Comparison of ENCODE assay signal across 1 cellular context in the genomic region with DNA sequence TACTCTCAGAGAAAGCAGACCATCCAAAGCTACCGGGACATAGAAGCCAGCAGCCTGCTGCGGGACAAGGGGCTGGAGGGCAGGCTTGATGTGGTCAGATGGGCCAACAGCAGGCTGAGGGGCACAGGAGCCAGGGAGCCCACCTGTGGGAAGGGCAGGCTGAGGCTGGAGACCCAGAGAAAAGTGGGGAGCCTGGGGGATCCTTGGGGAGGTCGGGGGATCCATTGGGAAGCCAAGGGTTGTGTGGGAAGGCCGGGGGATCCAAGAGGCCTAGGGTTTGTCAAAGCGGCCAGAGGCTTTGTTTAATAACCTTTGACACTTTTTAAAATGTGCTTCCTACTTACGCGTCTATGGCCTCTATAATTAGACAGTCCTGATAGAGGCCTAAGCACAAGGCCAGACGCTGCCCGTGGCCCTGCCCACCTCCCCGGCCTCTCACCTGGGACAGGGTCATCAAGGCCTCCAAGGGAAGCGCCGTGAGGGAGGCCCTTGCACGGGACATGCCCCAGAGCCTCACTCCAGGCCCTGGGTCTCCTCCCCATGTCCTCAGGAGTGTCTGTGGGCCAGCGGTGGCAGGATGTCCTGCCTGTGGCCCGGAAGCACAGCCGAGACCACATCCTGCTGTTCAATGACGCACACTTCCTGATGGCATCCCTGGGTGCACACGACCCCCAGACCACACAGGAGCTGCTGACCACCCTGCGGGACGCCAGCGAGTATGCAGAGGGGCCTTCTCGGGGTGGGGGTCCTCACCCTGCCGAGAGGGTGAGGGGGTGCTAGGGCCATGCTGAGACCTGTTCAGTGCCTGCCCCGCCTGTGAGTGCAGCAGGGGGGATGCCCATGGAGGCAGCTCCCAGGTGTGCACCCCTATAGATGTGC.
TF ChIP-seq lines count a peak whose summit lies in the region.

No MANE protein-coding gene starts in this region.

TF ChIP-seq in GM12878, 131 proteins besides CTCF, POLR2A, EP300 and RAD21 (continued from another document):
- TF ChIP-seq, protein P1, sequence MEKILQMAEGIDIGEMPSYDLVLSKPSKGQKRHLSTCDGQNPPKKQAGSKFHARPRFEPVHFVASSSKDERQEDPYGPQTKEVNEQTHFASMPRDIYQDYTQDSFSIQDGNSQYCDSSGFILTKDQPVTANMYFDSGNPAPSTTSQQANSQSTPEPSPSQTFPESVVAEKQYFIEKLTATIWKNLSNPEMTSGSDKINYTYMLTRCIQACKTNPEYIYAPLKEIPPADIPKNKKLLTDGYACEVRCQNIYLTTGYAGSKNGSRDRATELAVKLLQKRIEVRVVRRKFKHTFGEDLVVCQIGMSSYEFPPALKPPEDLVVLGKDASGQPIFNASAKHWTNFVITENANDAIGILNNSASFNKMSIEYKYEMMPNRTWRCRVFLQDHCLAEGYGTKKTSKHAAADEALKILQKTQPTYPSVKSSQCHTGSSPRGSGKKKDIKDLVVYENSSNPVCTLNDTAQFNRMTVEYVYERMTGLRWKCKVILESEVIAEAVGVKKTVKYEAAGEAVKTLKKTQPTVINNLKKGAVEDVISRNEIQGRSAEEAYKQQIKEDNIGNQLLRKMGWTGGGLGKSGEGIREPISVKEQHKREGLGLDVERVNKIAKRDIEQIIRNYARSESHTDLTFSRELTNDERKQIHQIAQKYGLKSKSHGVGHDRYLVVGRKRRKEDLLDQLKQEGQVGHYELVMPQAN (conservative IDR thresholded peaks at IDR 0.05) = peak; percentile 46; the same call in 1 of the 2 replicates
- TF ChIP-seq HCFC1 (IDR thresholded peaks at IDR 0.05; ENCODE audit: low read length) (no peak), HDGF (IDR thresholded peaks at IDR 0.05) (peak; percentile 63; the same call in 1 of the 2 replicates), BCL11A (IDR thresholded peaks at IDR 0.05; ENCODE audit: low read depth, low read length) (no peak; the same call in 1 of the 2 replicates), CBFB (IDR thresholded peaks at IDR 0.05; ENCODE audit: low read depth) (peak; percentile 92), RFX5 (IDR thresholded peaks at IDR 0.05; ENCODE audit: low read depth, low read length) (no peak), CREM (IDR thresholded peaks at IDR 0.05; ENCODE audit: low read depth) (peak; percentile 79), BACH1 (IDR thresholded peaks at IDR 0.05; ENCODE audit: borderline replicate concordance) (peak; percentile 47; the same call in 1 of the 2 replicates), NBN (IDR thresholded peaks at IDR 0.05) (peak; percentile 59), BHLHE40 (IDR thresholded peaks at IDR 0.05; ENCODE audit: borderline replicate concordance in 1 of 2, low read depth in 2 of 2, low read length in 1 of 2) (peak; percentile 51 to 83; a peak in 3 of 4 replicates), EED (IDR thresholded peaks at IDR 0.05; ENCODE audit: low read depth) (peak; percentile 73; the same call in 1 of the 2 replicates), LARP7 (IDR thresholded peaks at IDR 0.05) (peak; percentile 47), POU2F2 (IDR thresholded peaks at IDR 0.05; ENCODE audit: borderline replicate concordance, low read depth, low read length) (peak; percentile 87; the same call in 2 of the 3 replicates), TCF12 (IDR thresholded peaks at IDR 0.05; ENCODE audit: low read depth, low read length) (peak; percentile 67), TAF1 (IDR thresholded peaks at IDR 0.05; ENCODE audit: borderline replicate concordance, low read depth, low read length) (peak; percentile 82), FOXK2 (IDR thresholded peaks at IDR 0.05) (no peak), ETV6 (conservative IDR thresholded peaks at IDR 0.05 in 1 of 2, IDR thresholded peaks at IDR 0.05 in 1 of 2; ENCODE audit: borderline replicate concordance in 1 of 2, low read depth in 1 of 2) (peak in 1 of 2 experiments; percentile 97; a peak in 2 of 4 replicates), PAX8 (IDR thresholded peaks at IDR 0.05) (no peak), RAD51 (IDR thresholded peaks at IDR 0.05) (no peak), YY1 (IDR thresholded peaks at IDR 0.05; ENCODE audit: low read depth, low read length) (peak; percentile 60; the same call in 1 of the 2 replicates)
- TF ChIP-seq, protein P2, sequence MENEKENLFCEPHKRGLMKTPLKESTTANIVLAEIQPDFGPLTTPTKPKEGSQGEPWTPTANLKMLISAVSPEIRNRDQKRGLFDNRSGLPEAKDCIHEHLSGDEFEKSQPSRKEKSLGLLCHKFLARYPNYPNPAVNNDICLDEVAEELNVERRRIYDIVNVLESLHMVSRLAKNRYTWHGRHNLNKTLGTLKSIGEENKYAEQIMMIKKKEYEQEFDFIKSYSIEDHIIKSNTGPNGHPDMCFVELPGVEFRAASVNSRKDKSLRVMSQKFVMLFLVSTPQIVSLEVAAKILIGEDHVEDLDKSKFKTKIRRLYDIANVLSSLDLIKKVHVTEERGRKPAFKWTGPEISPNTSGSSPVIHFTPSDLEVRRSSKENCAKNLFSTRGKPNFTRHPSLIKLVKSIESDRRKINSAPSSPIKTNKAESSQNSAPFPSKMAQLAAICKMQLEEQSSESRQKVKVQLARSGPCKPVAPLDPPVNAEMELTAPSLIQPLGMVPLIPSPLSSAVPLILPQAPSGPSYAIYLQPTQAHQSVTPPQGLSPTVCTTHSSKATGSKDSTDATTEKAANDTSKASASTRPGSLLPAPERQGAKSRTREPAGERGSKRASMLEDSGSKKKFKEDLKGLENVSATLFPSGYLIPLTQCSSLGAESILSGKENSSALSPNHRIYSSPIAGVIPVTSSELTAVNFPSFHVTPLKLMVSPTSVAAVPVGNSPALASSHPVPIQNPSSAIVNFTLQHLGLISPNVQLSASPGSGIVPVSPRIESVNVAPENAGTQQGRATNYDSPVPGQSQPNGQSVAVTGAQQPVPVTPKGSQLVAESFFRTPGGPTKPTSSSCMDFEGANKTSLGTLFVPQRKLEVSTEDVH (IDR thresholded peaks at IDR 0.05; ENCODE audit: low read depth, partially characterized antibody) = peak; percentile 36
- TF ChIP-seq, protein P3, sequence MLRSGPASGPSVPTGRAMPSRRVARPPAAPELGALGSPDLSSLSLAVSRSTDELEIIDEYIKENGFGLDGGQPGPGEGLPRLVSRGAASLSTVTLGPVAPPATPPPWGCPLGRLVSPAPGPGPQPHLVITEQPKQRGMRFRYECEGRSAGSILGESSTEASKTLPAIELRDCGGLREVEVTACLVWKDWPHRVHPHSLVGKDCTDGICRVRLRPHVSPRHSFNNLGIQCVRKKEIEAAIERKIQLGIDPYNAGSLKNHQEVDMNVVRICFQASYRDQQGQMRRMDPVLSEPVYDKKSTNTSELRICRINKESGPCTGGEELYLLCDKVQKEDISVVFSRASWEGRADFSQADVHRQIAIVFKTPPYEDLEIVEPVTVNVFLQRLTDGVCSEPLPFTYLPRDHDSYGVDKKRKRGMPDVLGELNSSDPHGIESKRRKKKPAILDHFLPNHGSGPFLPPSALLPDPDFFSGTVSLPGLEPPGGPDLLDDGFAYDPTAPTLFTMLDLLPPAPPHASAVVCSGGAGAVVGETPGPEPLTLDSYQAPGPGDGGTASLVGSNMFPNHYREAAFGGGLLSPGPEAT (IDR thresholded peaks at IDR 0.05; ENCODE audit: low read depth) = peak; percentile 69; the same call in 1 of the 2 replicates
- TF ChIP-seq, protein P4, sequence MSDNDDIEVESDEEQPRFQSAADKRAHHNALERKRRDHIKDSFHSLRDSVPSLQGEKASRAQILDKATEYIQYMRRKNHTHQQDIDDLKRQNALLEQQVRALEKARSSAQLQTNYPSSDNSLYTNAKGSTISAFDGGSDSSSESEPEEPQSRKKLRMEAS (IDR thresholded peaks at IDR 0.05; ENCODE audit: low read depth, low read length) = peak; percentile 28; the same call in 1 of the 2 replicates
- TF ChIP-seq, protein P5, sequence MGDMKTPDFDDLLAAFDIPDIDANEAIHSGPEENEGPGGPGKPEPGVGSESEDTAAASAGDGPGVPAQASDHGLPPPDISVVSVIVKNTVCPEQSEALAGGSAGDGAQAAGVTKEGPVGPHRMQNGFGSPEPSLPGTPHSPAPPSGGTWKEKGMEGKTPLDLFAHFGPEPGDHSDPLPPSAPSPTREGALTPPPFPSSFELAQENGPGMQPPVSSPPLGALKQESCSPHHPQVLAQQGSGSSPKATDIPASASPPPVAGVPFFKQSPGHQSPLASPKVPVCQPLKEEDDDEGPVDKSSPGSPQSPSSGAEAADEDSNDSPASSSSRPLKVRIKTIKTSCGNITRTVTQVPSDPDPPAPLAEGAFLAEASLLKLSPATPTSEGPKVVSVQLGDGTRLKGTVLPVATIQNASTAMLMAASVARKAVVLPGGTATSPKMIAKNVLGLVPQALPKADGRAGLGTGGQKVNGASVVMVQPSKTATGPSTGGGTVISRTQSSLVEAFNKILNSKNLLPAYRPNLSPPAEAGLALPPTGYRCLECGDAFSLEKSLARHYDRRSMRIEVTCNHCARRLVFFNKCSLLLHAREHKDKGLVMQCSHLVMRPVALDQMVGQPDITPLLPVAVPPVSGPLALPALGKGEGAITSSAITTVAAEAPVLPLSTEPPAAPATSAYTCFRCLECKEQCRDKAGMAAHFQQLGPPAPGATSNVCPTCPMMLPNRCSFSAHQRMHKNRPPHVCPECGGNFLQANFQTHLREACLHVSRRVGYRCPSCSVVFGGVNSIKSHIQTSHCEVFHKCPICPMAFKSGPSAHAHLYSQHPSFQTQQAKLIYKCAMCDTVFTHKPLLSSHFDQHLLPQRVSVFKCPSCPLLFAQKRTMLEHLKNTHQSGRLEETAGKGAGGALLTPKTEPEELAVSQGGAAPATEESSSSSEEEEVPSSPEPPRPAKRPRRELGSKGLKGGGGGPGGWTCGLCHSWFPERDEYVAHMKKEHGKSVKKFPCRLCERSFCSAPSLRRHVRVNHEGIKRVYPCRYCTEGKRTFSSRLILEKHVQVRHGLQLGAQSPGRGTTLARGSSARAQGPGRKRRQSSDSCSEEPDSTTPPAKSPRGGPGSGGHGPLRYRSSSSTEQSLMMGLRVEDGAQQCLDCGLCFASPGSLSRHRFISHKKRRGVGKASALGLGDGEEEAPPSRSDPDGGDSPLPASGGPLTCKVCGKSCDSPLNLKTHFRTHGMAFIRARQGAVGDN (IDR thresholded peaks at IDR 0.05) = peak; percentile 97
- TF ChIP-seq, protein P6, sequence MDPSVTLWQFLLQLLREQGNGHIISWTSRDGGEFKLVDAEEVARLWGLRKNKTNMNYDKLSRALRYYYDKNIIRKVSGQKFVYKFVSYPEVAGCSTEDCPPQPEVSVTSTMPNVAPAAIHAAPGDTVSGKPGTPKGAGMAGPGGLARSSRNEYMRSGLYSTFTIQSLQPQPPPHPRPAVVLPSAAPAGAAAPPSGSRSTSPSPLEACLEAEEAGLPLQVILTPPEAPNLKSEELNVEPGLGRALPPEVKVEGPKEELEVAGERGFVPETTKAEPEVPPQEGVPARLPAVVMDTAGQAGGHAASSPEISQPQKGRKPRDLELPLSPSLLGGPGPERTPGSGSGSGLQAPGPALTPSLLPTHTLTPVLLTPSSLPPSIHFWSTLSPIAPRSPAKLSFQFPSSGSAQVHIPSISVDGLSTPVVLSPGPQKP (IDR thresholded peaks at IDR 0.05; ENCODE audit: low read depth, low read length) = peak; percentile 44; the same call in 1 of the 2 replicates
TF ChIP-seq in GM12878: peak in this region for 45.
